ENCODE assay signal across 8 cellular contexts in the genomic region with DNA sequence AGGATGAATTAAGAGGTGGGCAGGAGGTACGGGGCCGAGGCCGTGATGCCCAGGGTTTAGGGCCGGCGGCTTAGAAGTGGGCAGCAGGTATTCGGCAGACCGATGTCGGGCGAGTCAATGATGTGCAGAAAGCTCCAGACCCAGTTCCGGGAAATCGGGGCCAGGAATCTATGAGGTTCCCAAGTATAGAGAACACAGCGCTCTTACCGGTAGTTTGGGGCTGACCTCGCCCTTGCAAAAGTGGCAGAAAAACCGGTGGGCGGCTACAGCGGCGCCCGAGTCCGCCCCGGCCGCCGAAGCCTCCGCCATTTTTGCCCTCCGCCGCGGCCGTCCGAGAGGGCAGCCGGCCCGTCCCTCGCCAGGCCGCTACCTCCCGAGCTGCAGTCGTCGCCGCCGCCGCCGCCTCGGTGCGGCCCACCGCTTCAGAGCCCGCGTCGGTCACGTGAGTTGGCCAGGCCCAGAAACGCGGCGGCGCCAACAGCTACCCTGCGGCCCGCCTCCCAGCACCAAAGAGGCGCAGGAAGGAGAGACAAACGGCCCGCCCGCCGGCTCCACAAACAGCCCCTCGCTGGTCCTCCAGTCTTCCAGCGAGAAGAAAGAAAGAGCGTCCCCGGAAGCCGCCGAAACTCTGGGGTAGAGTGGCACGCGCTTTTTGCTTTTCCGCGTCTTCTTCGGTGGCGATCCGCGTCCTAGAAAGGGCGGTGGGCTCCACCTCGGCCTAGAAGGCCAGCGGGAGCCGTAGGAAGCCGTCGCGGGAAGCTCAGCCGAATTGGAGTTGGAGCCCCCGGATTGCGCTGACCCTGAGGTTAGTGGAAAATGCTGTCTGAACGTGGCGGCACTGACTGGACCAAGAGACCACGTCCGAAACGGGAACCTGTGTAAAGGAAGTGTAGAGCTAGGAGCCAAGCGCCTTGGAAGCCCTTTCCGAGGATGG. TPM values are rescaled to one million over a fixed set of nuclear protein-coding genes. Genes with fewer than 3 reads are reported as not detected.
DNase-seq lines count a peak whose midpoint lies in the region; ATAC-seq, FAIRE-seq and TF ChIP-seq lines count a peak whose summit lies in the region.

A gene with protein sequence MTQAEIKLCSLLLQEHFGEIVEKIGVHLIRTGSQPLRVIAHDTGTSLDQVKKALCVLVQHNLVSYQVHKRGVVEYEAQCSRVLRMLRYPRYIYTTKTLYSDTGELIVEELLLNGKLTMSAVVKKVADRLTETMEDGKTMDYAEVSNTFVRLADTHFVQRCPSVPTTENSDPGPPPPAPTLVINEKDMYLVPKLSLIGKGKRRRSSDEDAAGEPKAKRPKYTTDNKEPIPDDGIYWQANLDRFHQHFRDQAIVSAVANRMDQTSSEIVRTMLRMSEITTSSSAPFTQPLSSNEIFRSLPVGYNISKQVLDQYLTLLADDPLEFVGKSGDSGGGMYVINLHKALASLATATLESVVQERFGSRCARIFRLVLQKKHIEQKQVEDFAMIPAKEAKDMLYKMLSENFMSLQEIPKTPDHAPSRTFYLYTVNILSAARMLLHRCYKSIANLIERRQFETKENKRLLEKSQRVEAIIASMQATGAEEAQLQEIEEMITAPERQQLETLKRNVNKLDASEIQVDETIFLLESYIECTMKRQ (plus strand): TSS at position 636 of the 934 bp plus-strand sequence. CDS start 1,577 bp downstream, outside the sequence.
A gene (minus strand): TSS at position 531 of the 934 bp plus-strand sequence. CDS start 222 bp downstream, at position 309.

- TF ChIP-seq POLR2A in esophagus muscularis mucosa (IDR thresholded peaks at IDR 0.05; ENCODE audit: low read depth), result peak; percentile 69

- H3K4me3 ChIP-seq in esophagus muscularis mucosa (peak within 1 kb of the TSS; percentile 65 to 89 (median 84)), muscle layer of duodenum (ENCODE audit: low read depth in 1 of 2, low read length in 2 of 2) (peak within 1 kb of the TSS; percentile 84 to 98)

- DNase-seq in DMS53 treated with DMSO at 0.1 percent for 48 hours (lab: John Stamatoyannopoulos, UW; ENCODE audit: unreplicated experiment) (peak; percentile 94), RCC 7860 (ENCODE audit: low spot score) (peak; percentile 83), esophagus muscularis mucosa (ENCODE audit: extremely low spot score) (peak; percentile 98)
- peak; percentile 86 to 89 for DNase-seq in activated T-cell treated with anti-CD3 and anti-CD28 coated beads, Interleukin-2, amount 50 U/mL, for 48 hours
- peak; percentile 66 to 82 for DNase-seq in stimulated activated CD8-positive, alpha-beta memory T cell treated with anti-CD3 and anti-CD28 coated beads, Interleukin-7, amount 100 ng/mL, for 4 hours (ENCODE audit: low read depth in 2 of 2)

- H3K36me3 ChIP-seq in KOPT-K1 (ENCODE audit: insufficient read depth, low read length) (peaks cover 33% of the 10 kb centered on the region), esophagus muscularis mucosa (peaks cover 10 to 33% (median 29%) of the 10 kb centered on the region in 4 donors), muscle layer of duodenum (ENCODE audit: control insufficient read depth in 1 of 2, insufficient read depth in 2 of 2, low read length in 2 of 2) (peaks cover 24 to 29% of the 10 kb centered on the region in 2 donors)

- no peak for TF ChIP-seq EP300 in esophagus muscularis mucosa (IDR thresholded peaks at IDR 0.05)

- ATAC-seq in GM21786 (IDR thresholded peaks at IDR 0.05; ENCODE audit: unreplicated experiment), result peak; percentile 77

- H3K9me3 ChIP-seq in KOPT-K1 (ENCODE audit: insufficient read depth, low read length, poor library complexity, severe bottlenecking), result no peaks in the 10 kb centered on the region
- no peaks in the 10 kb centered on the region for H3K9me3 ChIP-seq in esophagus muscularis mucosa
- no peaks in the 10 kb centered on the region for H3K9me3 ChIP-seq in muscle layer of duodenum (ENCODE audit: control insufficient read depth in 1 of 2, low read length in 2 of 2)

- WGBS in esophagus muscularis mucosa, result under 1% methylated on average over 24 of the region's 89 CpGs

- intact Hi-C loops in esophagus muscularis mucosa (cut with DNase I), result loop anchor here (10.0 kb wide), 1 partner anchor 69 kb away; no protein-coding TSS in a partner anchor

- TF ChIP-seq CTCF in esophagus muscularis mucosa (IDR thresholded peaks at IDR 0.05), result peak in 1 of 3 experiments; percentile 4

- H3K4me1 ChIP-seq in esophagus muscularis mucosa, result peaks cover 8 to 30% (median 27%) of the 10 kb centered on the region in 4 donors
- H3K4me1 ChIP-seq in muscle layer of duodenum (ENCODE audit: control insufficient read depth in 1 of 2, insufficient read depth in 2 of 2, low read length in 2 of 2), result peaks cover 0 to 11% of the 10 kb centered on the region in 2 donors

- no peak for FAIRE-seq in RCC 7860 (lab: Jason Lieb, UNC)

- H3K27ac ChIP-seq in KOPT-K1 (ENCODE audit: low read depth, low read length, poor library complexity, severe bottlenecking) (peak within 1 kb of the TSS; percentile 70), esophagus muscularis mucosa (replicated peaks in 1 of 4) (peak within 1 kb of the TSS; percentile 90 to 95 (median 90)), muscle layer of duodenum (ENCODE audit: low read length) (peak within 1 kb of the TSS; percentile 94)

- H3K27me3 ChIP-seq in esophagus muscularis mucosa (no peaks in the 10 kb centered on the region), muscle layer of duodenum (ENCODE audit: low read depth, low read length) (no peaks in the 10 kb centered on the region)

RNA-seq across cellular contexts. Expression of the first gene that starts in this region (rescaled TPM):
- 10 to 100 TPM; 22.3 to 34.1 (median 27.8) TPM for total RNA-seq in esophagus muscularis mucosa

RNA-seq across cellular contexts. Expression of the second gene that starts in this region (rescaled TPM):
- total RNA-seq in esophagus muscularis mucosa, result 10 to 100 TPM; 37.8 to 46.3 (median 40.3) TPM

Comparison
In these comparisons a context has a peak if more than half of its experiments do, and no peak if none do; other contexts are left out.
1. Peak in every context shown above with its lines: DNase-seq, ATAC-seq, H3K4me3 ChIP-seq and H3K27ac ChIP-seq.